1 cellular context compared by ENCODE assay signal in the genomic region with DNA sequence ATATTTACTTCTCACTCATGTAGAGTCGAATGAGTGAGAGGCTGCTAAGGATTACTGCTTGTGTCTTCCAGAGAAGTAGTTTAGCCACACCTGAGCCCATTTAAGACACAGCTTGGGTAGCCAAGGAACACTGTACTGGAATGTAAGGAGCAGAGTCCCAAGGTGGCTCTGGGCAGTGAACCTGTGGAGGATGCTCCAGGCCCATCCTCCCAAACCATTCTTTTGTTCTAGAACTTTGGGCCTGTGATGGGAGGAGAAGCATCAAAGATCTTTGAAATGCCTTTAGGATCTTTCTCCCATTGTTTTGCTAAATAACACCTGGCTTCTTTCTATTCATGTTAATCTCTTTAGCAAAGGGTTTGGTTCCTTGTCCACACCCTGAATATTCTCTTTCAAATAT.
A peak's percentile ranks its signal among the peaks of the same experiment; 100 is the strongest.
TF ChIP-seq lines count a peak whose summit lies in the region.

No MANE protein-coding gene starts in this region.

TF ChIP-seq in H1, 55 proteins besides CTCF, POLR2A, EP300 and RAD21:
- TF ChIP-seq TAF1 (IDR thresholded peaks at IDR 0.05; ENCODE audit: low read depth, low read length) (no peak), CTBP2 (IDR thresholded peaks at IDR 0.05; ENCODE audit: borderline replicate concordance, insufficient read depth, insufficient read length, low read length) (no peak), BACH1 (IDR thresholded peaks at IDR 0.05; ENCODE audit: low read length) (no peak), SRF (IDR thresholded peaks at IDR 0.05; ENCODE audit: low read depth, low read length) (no peak), BCL11A (IDR thresholded peaks at IDR 0.05; ENCODE audit: low read depth in 2 of 2, low read length in 2 of 2) (no peak), HDAC2 (IDR thresholded peaks at IDR 0.05; ENCODE audit: borderline replicate concordance in 1 of 2, low read depth in 2 of 2, low read length in 2 of 2) (no peak), YY1 (IDR thresholded peaks at IDR 0.05; ENCODE audit: low read depth, low read length) (peak; percentile 52; the same call in 1 of the 2 replicates), KDM5A (IDR thresholded peaks at IDR 0.05; ENCODE audit: low read length) (no peak), ASH2L (IDR thresholded peaks at IDR 0.05; ENCODE audit: low read length) (no peak), RFX5 (IDR thresholded peaks at IDR 0.05; ENCODE audit: borderline replicate concordance, low read depth, low read length) (no peak), SP4 (IDR thresholded peaks at IDR 0.05; ENCODE audit: low read length) (no peak), PHF8 (conservative IDR thresholded peaks at IDR 0.05; ENCODE audit: low read depth, low read length) (no peak), SP1 (IDR thresholded peaks at IDR 0.05; ENCODE audit: low read depth, low read length) (peak; percentile 56; the same call in 1 of the 2 replicates), SAP30 (IDR thresholded peaks at IDR 0.05; ENCODE audit: insufficient read depth, insufficient replicate concordance, low read length) (no peak), POLR2AphosphoS5 (IDR thresholded peaks at IDR 0.05; ENCODE audit: low read depth, low read length) (no peak), FOSL1 (IDR thresholded peaks at IDR 0.05; ENCODE audit: insufficient read depth, low read depth, low read length) (no peak), CEBPB (IDR thresholded peaks at IDR 0.05; ENCODE audit: low read depth, low read length) (no peak), JUN (IDR thresholded peaks at IDR 0.05; ENCODE audit: low read depth, low read length) (no peak), NANOG (IDR thresholded peaks at IDR 0.05; ENCODE audit: insufficient read depth, low read depth, low read length, poor library complexity, severe bottlenecking) (peak; percentile 33), CHD1 (IDR thresholded peaks at IDR 0.05; ENCODE audit: low read depth, low read length) (no peak), TCF12 (IDR thresholded peaks at IDR 0.05; ENCODE audit: low read depth, low read length) (peak; percentile 92), TEAD4 (IDR thresholded peaks at IDR 0.05; ENCODE audit: low read depth, low read length) (peak; percentile 67), SIN3A (conservative IDR thresholded peaks at IDR 0.05 in 1 of 2, IDR thresholded peaks at IDR 0.05 in 1 of 2; ENCODE audit: low read depth in 1 of 2, low read length in 2 of 2) (no peak), CHD2 (IDR thresholded peaks at IDR 0.05; ENCODE audit: low read length) (no peak), NRF1 (IDR thresholded peaks at IDR 0.05; ENCODE audit: low read depth, low read length) (no peak)
- TF ChIP-seq, protein P1, sequence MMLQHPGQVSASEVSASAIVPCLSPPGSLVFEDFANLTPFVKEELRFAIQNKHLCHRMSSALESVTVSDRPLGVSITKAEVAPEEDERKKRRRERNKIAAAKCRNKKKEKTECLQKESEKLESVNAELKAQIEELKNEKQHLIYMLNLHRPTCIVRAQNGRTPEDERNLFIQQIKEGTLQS (IDR thresholded peaks at IDR 0.05; ENCODE audit: insufficient read depth, low read depth, low read length), result no peak
- TF ChIP-seq, protein P2, sequence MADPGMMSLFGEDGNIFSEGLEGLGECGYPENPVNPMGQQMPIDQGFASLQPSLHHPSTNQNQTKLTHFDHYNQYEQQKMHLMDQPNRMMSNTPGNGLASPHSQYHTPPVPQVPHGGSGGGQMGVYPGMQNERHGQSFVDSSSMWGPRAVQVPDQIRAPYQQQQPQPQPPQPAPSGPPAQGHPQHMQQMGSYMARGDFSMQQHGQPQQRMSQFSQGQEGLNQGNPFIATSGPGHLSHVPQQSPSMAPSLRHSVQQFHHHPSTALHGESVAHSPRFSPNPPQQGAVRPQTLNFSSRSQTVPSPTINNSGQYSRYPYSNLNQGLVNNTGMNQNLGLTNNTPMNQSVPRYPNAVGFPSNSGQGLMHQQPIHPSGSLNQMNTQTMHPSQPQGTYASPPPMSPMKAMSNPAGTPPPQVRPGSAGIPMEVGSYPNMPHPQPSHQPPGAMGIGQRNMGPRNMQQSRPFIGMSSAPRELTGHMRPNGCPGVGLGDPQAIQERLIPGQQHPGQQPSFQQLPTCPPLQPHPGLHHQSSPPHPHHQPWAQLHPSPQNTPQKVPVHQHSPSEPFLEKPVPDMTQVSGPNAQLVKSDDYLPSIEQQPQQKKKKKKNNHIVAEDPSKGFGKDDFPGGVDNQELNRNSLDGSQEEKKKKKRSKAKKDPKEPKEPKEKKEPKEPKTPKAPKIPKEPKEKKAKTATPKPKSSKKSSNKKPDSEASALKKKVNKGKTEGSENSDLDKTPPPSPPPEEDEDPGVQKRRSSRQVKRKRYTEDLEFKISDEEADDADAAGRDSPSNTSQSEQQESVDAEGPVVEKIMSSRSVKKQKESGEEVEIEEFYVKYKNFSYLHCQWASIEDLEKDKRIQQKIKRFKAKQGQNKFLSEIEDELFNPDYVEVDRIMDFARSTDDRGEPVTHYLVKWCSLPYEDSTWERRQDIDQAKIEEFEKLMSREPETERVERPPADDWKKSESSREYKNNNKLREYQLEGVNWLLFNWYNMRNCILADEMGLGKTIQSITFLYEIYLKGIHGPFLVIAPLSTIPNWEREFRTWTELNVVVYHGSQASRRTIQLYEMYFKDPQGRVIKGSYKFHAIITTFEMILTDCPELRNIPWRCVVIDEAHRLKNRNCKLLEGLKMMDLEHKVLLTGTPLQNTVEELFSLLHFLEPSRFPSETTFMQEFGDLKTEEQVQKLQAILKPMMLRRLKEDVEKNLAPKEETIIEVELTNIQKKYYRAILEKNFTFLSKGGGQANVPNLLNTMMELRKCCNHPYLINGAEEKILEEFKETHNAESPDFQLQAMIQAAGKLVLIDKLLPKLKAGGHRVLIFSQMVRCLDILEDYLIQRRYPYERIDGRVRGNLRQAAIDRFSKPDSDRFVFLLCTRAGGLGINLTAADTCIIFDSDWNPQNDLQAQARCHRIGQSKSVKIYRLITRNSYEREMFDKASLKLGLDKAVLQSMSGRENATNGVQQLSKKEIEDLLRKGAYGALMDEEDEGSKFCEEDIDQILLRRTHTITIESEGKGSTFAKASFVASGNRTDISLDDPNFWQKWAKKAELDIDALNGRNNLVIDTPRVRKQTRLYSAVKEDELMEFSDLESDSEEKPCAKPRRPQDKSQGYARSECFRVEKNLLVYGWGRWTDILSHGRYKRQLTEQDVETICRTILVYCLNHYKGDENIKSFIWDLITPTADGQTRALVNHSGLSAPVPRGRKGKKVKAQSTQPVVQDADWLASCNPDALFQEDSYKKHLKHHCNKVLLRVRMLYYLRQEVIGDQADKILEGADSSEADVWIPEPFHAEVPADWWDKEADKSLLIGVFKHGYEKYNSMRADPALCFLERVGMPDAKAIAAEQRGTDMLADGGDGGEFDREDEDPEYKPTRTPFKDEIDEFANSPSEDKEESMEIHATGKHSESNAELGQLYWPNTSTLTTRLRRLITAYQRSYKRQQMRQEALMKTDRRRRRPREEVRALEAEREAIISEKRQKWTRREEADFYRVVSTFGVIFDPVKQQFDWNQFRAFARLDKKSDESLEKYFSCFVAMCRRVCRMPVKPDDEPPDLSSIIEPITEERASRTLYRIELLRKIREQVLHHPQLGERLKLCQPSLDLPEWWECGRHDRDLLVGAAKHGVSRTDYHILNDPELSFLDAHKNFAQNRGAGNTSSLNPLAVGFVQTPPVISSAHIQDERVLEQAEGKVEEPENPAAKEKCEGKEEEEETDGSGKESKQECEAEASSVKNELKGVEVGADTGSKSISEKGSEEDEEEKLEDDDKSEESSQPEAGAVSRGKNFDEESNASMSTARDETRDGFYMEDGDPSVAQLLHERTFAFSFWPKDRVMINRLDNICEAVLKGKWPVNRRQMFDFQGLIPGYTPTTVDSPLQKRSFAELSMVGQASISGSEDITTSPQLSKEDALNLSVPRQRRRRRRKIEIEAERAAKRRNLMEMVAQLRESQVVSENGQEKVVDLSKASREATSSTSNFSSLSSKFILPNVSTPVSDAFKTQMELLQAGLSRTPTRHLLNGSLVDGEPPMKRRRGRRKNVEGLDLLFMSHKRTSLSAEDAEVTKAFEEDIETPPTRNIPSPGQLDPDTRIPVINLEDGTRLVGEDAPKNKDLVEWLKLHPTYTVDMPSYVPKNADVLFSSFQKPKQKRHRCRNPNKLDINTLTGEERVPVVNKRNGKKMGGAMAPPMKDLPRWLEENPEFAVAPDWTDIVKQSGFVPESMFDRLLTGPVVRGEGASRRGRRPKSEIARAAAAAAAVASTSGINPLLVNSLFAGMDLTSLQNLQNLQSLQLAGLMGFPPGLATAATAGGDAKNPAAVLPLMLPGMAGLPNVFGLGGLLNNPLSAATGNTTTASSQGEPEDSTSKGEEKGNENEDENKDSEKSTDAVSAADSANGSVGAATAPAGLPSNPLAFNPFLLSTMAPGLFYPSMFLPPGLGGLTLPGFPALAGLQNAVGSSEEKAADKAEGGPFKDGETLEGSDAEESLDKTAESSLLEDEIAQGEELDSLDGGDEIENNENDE (IDR thresholded peaks at IDR 0.05; ENCODE audit: insufficient replicate concordance, low read length), result no peak
- TF ChIP-seq, protein P3, sequence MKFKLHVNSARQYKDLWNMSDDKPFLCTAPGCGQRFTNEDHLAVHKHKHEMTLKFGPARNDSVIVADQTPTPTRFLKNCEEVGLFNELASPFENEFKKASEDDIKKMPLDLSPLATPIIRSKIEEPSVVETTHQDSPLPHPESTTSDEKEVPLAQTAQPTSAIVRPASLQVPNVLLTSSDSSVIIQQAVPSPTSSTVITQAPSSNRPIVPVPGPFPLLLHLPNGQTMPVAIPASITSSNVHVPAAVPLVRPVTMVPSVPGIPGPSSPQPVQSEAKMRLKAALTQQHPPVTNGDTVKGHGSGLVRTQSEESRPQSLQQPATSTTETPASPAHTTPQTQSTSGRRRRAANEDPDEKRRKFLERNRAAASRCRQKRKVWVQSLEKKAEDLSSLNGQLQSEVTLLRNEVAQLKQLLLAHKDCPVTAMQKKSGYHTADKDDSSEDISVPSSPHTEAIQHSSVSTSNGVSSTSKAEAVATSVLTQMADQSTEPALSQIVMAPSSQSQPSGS (IDR thresholded peaks at IDR 0.05; ENCODE audit: low read length), result no peak
